27 cellular contexts compared by ENCODE assay signal in genomic region chr16:55325458-55326109, GRCh38. TPM values are rescaled to one million over a fixed set of nuclear protein-coding genes. Genes with fewer than 3 reads are reported as not detected.
DNase-seq lines count a peak whose midpoint lies in the region; ATAC-seq and TF ChIP-seq lines count a peak whose summit lies in the region.
"Had no signal": no experiment of that assay in that cellular context is flagged by ENCODE, and none has a peak within 500 bp of the region (broad histone marks: within the 10 kb centered on the region; RNA-seq: fewer than 3 reads in every experiment).

No MANE protein-coding gene starts in this region.

- H3K27ac ChIP-seq in heart left ventricle: peak overlapping the region in 8 of 12 donors; percentile 17 to 98 (median 96)
- H3K27ac ChIP-seq in lower lobe of right lung: no peak overlapping the region
- peak overlapping the region; percentile 82 for H3K27ac ChIP-seq in subcutaneous abdominal adipose tissue (ENCODE audit: low read depth, low read length)
- H3K27ac ChIP-seq: esophagus muscularis mucosa, prostate gland, thyroid gland had no signal

- H3K36me3 ChIP-seq in heart left ventricle: peaks cover 0 to 19% (median 0%) of the 10 kb centered on the region in 9 donors
- no peaks in the 10 kb centered on the region for H3K36me3 ChIP-seq in lower lobe of right lung
- H3K36me3 ChIP-seq in subcutaneous abdominal adipose tissue (ENCODE audit: control insufficient read depth in 5 of 5, insufficient read depth in 5 of 5, low read length in 5 of 5): peaks cover 0 to 12% (median 10%) of the 10 kb centered on the region in 5 donors
- H3K36me3 ChIP-seq: esophagus muscularis mucosa, prostate gland, thyroid gland had no signal

- H3K27me3 ChIP-seq in heart left ventricle: peaks cover 0 to 79% (median 40%) of the 10 kb centered on the region in 9 donors
- peaks cover 78% of the 10 kb centered on the region for H3K27me3 ChIP-seq in lower lobe of right lung (ENCODE audit: low read depth)
- H3K27me3 ChIP-seq in subcutaneous abdominal adipose tissue (ENCODE audit: control insufficient read depth in 5 of 5, insufficient read depth in 4 of 5, low read length in 5 of 5): peaks cover 0 to 35% (median 7%) of the 10 kb centered on the region in 5 donors
- H3K27me3 ChIP-seq: thyroid gland had no signal

- no peak for TF ChIP-seq POLR2A in heart left ventricle (IDR thresholded peaks at IDR 0.05)

- H3K4me1 ChIP-seq in heart left ventricle (peaks cover 0 to 23% (median 3%) of the 10 kb centered on the region in 12 donors), lower lobe of right lung (peaks cover 17% of the 10 kb centered on the region), subcutaneous abdominal adipose tissue (ENCODE audit: control insufficient read depth in 5 of 5, insufficient read depth in 5 of 5, low read length in 5 of 5) (peaks cover 2 to 62% (median 59%) of the 10 kb centered on the region in 5 donors)
- H3K4me1 ChIP-seq: prostate gland had no signal

- peak overlapping the region in 11 of 12 donors; percentile 7 to 70 (median 58) for H3K4me3 ChIP-seq in heart left ventricle
- H3K4me3 ChIP-seq in lower lobe of right lung: peak overlapping the region; percentile 3
- H3K4me3 ChIP-seq in subcutaneous abdominal adipose tissue (ENCODE audit: low read depth in 1 of 5, low read length in 5 of 5): peak overlapping the region; percentile 19 to 88 (median 65)
- H3K4me3 ChIP-seq: prostate gland, thyroid gland had no signal

- ATAC-seq in heart left ventricle: no peak
- ATAC-seq in Right ventricle myocardium superior (ENCODE audit: poor library complexity): no peak
- no peak for ATAC-seq in lower lobe of right lung
- no peak for ATAC-seq in GM21367 (IDR thresholded peaks at IDR 0.05; ENCODE audit: unreplicated experiment)
- ATAC-seq: effector memory CD8-positive, alpha-beta T cell; T-helper 17 cell had no signal

- intact Hi-C loops in heart left ventricle (cut with DNase I) (loop anchor here in 7 of 10 donors (2.0 to 10.0 kb wide), 5 partner anchors 37 to 391 kb away; partner anchors contain the start of gene IRX5 (in 4 of the 7)), Right ventricle myocardium superior (cut with DNase I) (no loop called here), lower lobe of right lung (cut with DNase I) (no loop called here)

- H3K9me3 ChIP-seq in heart left ventricle: no peaks in the 10 kb centered on the region
- no peaks in the 10 kb centered on the region for H3K9me3 ChIP-seq in lower lobe of right lung
- no peaks in the 10 kb centered on the region for H3K9me3 ChIP-seq in subcutaneous abdominal adipose tissue (ENCODE audit: control insufficient read depth in 5 of 5, low read length in 5 of 5)
- H3K9me3 ChIP-seq: esophagus muscularis mucosa, prostate gland, thyroid gland had no signal

- H3K9ac ChIP-seq in subcutaneous abdominal adipose tissue (ENCODE audit: low read length in 5 of 5): peak overlapping the region in 2 of 5 donors; percentile 21 to 62

- WGBS in heart left ventricle, 4 donors: 16 to 28% (median 16%) methylated on average over 12 of the region's 12 CpGs

- no peak for DNase-seq in heart left ventricle
- DNase-seq in Right ventricle myocardium superior: no peak
- DNase-seq in ecto neural progenitor cell (ENCODE audit: low spot score): peak; percentile 21
- no peak for DNase-seq in lower lobe of right lung
- DNase-seq in SHP77 treated with DMSO at 0.1 percent for 48 hours (lab: John Stamatoyannopoulos, UW): no peak
- no peak for DNase-seq in hepatic stellate cell (ENCODE audit: low spot score)
- DNase-seq: 8988T; activated CD4-positive, alpha-beta memory T cell treated with anti-CD3 and anti-CD28 coated beads, Interleukin-2, amount 10 ng/mL, durations not matched to agents 7 days and 5 days; activated CD4-positive, CD25-positive, alpha-beta regulatory T cell treated with anti-CD3 and anti-CD28 coated beads, Interleukin-2, amount 50 U/mL, for 72 hours; activated CD8-positive, alpha-beta memory T cell treated with anti-CD3 and anti-CD28 coated beads, Interleukin-2, amount 50 U/mL, for 48 hours; activated naive CD4-positive, alpha-beta T cell treated with anti-CD3 and anti-CD28 coated beads, Interleukin-2, amount 50 U/mL, for 16 hours; amniotic stem cell; CD4-positive, CD25-positive, alpha-beta regulatory T cell; effector memory CD8-positive, alpha-beta T cell; NCI-H2081 treated with DMSO at 0.1 percent for 48 hours; NCI-H226; NCI-H69; T-helper 17 cell had no signal

- TF ChIP-seq CTCF in heart left ventricle (IDR thresholded peaks at IDR 0.05): no peak
- no peak for TF ChIP-seq CTCF in lower lobe of right lung (IDR thresholded peaks at IDR 0.05)

RNA-seq across cellular contexts. Expression of gene IRX6, which starts 1.6 kb away (rescaled TPM):
- total RNA-seq in heart left ventricle (10 to 100 TPM in 6 of 9 donors, 1 to 10 TPM in 2, under 1 TPM in 1; 0.96 to 48.4 (median 12.4) TPM), Right ventricle myocardium superior (1.4 TPM), lower lobe of right lung (3.5 TPM)
- 10 to 100 TPM in 1 of 2 donors, 1 to 10 TPM in 1; 3.0 to 20.5 TPM for polyA plus RNA-seq in heart left ventricle
- total RNA-seq: activated CD4-positive, alpha-beta memory T cell treated with anti-CD3 and anti-CD28 coated beads, Interleukin-2, amount 10 ng/mL, durations not matched to agents 7 days and 5 days; bronchial epithelial cell; CD4-positive, CD25-positive, alpha-beta regulatory T cell; lung microvascular endothelial cell; M059J; RPMI7951; T-helper 17 cell had no signal
- polyA plus RNA-seq: CD4-positive, CD25-positive, alpha-beta regulatory T cell had no signal

Comparison
In these comparisons a context has a peak if more than half of its experiments do, and no peak if none do; other contexts are left out.
1. intact Hi-C loops: an anchor here in heart left ventricle (2.0 to 10.0 kb wide); none called in Right ventricle myocardium superior and lower lobe of right lung.
2. H3K4me3 ChIP-seq: peak in every context shown above with its lines; median percentile 65 in subcutaneous abdominal adipose tissue; 58 in heart left ventricle; 3 in lower lobe of right lung.